In the genomic region with DNA sequence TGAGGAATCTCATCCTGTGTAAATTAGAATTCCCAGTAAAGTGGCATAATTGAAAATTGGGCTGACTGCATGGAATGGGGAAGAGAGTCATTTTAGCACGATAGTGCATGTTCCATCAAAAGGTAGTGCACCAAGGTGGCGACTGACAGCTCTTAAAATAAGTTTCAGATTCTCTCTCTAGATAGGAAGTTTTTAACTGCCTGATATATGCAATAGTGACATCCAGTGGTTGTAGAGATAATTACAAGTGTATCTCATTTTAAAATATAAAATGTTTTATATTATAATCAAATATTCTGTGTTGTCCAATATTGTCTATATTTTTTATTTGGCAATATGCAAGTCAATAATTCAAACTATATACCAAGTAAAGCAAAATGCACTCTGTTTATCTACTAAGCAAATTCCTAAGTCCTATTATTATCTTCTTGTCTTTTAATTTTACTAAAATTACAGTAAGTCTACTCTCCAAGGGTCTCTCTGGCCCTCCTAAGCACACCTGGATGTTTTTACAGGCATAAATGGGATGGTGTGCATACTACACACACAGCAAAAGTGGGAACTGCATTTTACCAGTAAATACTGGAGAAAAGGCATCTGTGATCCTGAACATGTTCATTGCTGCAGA, we compare ENCODE assay signal across 8 cellular contexts.
A peak's percentile ranks its signal among the peaks of the same experiment; 100 is the strongest.
DNase-seq lines count a peak whose midpoint lies in the region; ATAC-seq and TF ChIP-seq lines count a peak whose summit lies in the region.

No MANE protein-coding gene starts in this region.

- peaks cover 12% of the 10 kb centered on the region; the same call in 1 of the 2 replicates for H3K27me3 ChIP-seq in HCT116 (ENCODE audit: insufficient read depth, low read length)

- H3K27me3 Mint-ChIP-seq in activated CD4-positive, alpha-beta T cell treated with anti-CD3 and anti-CD28 coated beads for 36 hours: no peaks in the 10 kb centered on the region

- CTCF ChIA-PET in activated CD4-positive, alpha-beta T cell treated with anti-CD3 and anti-CD28 coated beads for 36 hours (lab: Charles Lee): interaction anchor here (0.6 to 2.8 kb wide), 14 partner anchors 10 to 531 kb away, joined by 3 to 14 read pairs (median 4); no protein-coding TSS in a partner anchor
- CTCF ChIA-PET in HCT116 (lab: Charles Lee): interaction anchor here (0.6 to 1.6 kb wide), 20 partner anchors 8 to 687 kb away, joined by 3 to 14 read pairs (median 4); no protein-coding TSS in a partner anchor

- peaks cover 14% of the 10 kb centered on the region for H3K4me1 Mint-ChIP-seq in activated CD4-positive, alpha-beta T cell treated with anti-CD3 and anti-CD28 coated beads for 36 hours

- H3K9me3 Mint-ChIP-seq in activated CD4-positive, alpha-beta T cell treated with anti-CD3 and anti-CD28 coated beads for 36 hours (ENCODE audit: low read depth): no peaks in the 10 kb centered on the region

- peak; percentile 70 for TF ChIP-seq RAD21 in HCT116 (IDR thresholded peaks at IDR 0.05; ENCODE audit: low read depth)

- DNase-seq in activated CD4-positive, alpha-beta T cell treated with anti-CD3 and anti-CD28 coated beads for 36 hours: peak; percentile 9
- no peak for DNase-seq in activated CD4-positive, alpha-beta T cell treated with anti-CD3 and anti-CD28 coated beads, Interleukin-2, amount 50 U/mL, for 1 hour
- DNase-seq in HCT116 (ENCODE audit: low read depth, low spot score) (peak; percentile 12), NCI-H526 treated with DMSO at 0.1 percent for 48 hours (lab: John Stamatoyannopoulos, UW) (peak; percentile 46), cardiac fibroblast (ENCODE audit: low read depth in 2 of 2) (peak; percentile 23 to 34), mucosa of descending colon (no peak)
- no peak for DNase-seq in stimulated activated CD4-positive, alpha-beta T cell treated with anti-CD3 and anti-CD28 coated beads, Interleukin-2, amount 100 ng/mL, for 48 hours
- no peak for DNase-seq in activated CD4-positive, alpha-beta T cell treated with anti-CD3 and anti-CD28 coated beads, Interleukin-2, amount 50 U/mL, for 4 hours

- no peaks in the 10 kb centered on the region for H3K4me1 ChIP-seq in HCT116 (ENCODE audit: control insufficient read depth in 1 of 2, insufficient read depth in 2 of 2, low read length in 2 of 2)
- no peaks in the 10 kb centered on the region for H3K4me1 ChIP-seq in mucosa of descending colon (ENCODE audit: low read depth)

- H3K4me3 ChIP-seq in HCT116 (replicated peaks in 1 of 2; ENCODE audit: low read depth in 1 of 2, low read length in 2 of 2): no peak overlapping the region
- H3K4me3 ChIP-seq in cardiac fibroblast (replicated peaks in 1 of 2; ENCODE audit: low read depth in 2 of 2, low read length in 2 of 2): no peak overlapping the region
- H3K4me3 ChIP-seq in mucosa of descending colon: no peak overlapping the region

- H3K4me3 Mint-ChIP-seq in activated CD4-positive, alpha-beta T cell treated with anti-CD3 and anti-CD28 coated beads for 36 hours: no peak overlapping the region

- H3K4me2 ChIP-seq in HCT116 (ENCODE audit: low read length): no peak overlapping the region

- H3K9me2 ChIP-seq in HCT116 (ENCODE audit: insufficient read depth): no peaks in the 10 kb centered on the region

- ATAC-seq in activated CD4-positive, alpha-beta T cell treated with anti-CD3 and anti-CD28 coated beads for 36 hours: peak; percentile 43
- ATAC-seq in HCT116: peak; percentile 69
- ATAC-seq in mucosa of descending colon: peak; percentile 65

- H3K36me3 Mint-ChIP-seq in activated CD4-positive, alpha-beta T cell treated with anti-CD3 and anti-CD28 coated beads for 36 hours (ENCODE audit: low read depth): no peaks in the 10 kb centered on the region

- intact Hi-C loops in activated CD4-positive, alpha-beta T cell treated with anti-CD3 and anti-CD28 coated beads for 36 hours (cut with DNase I, micrococcal nuclease): loop anchor here (1.0 to 5.0 kb wide), 6 partner anchors 163 to 688 kb away; partner anchors contain the start of gene HOXD8 (in 1 of the 2)
- intact Hi-C loops in HCT116 (cut with micrococcal nuclease): loop anchor here (2.0 to 10.0 kb wide), 3 partner anchors 332 to 688 kb away; no protein-coding TSS in a partner anchor
- intact Hi-C loops in mucosa of descending colon (cut with DNase I, micrococcal nuclease): loop anchor here (10.0 kb wide), 2 partner anchors 160 to 690 kb away; partner anchors contain the start of genes HOXD8 (in 1 of the 2) and HOXD9 (in 1 of the 2)

- H3K9ac ChIP-seq in HCT116 (ENCODE audit: low read length): no peak overlapping the region

- no peak overlapping the region for H3K27ac ChIP-seq in HCT116 (ENCODE audit: low read depth, low read length)

- RAD21 ChIA-PET in HCT116 (lab: Charles Lee; ENCODE audit: low non-redundant PET in 1 of 2, low total read pairs in 2 of 2, uncharacterized antibody in 2 of 2, unreplicated experiment in 2 of 2): interaction anchor here (0.7 to 1.1 kb wide), 2 partner anchors 14 to 161 kb away, joined by 3 read pairs; no protein-coding TSS in a partner anchor

- BruUV-seq in HCT116 (replicated peaks; lab: Mats Ljungman, UMichigan): no TSS peak

- H4K20me1 ChIP-seq in HCT116 (ENCODE audit: insufficient read depth): no peaks in the 10 kb centered on the region

- H3K79me2 ChIP-seq in HCT116 (ENCODE audit: insufficient read depth, low read length): no peaks in the 10 kb centered on the region

- H3K36me3 ChIP-seq in HCT116 (ENCODE audit: control insufficient read depth in 1 of 2, insufficient read depth in 2 of 2, low read length in 2 of 2) (no peaks in the 10 kb centered on the region), mucosa of descending colon (ENCODE audit: low read depth) (no peaks in the 10 kb centered on the region)

- no peak for TF ChIP-seq POLR2A in HCT116 (IDR thresholded peaks at IDR 0.05; ENCODE audit: borderline replicate concordance, extremely low read depth, insufficient read depth, insufficient read length)

- POLR2A ChIA-PET in activated CD4-positive, alpha-beta T cell treated with anti-CD3 and anti-CD28 coated beads for 36 hours (lab: Charles Lee): no interaction called here
- POLR2A ChIA-PET in HCT116 (lab: Charles Lee): no interaction called here

- no peak overlapping the region for H3K27ac Mint-ChIP-seq in activated CD4-positive, alpha-beta T cell treated with anti-CD3 and anti-CD28 coated beads for 36 hours

- H2AFZ ChIP-seq in HCT116 (ENCODE audit: low read depth, low read length, poor library complexity, severe bottlenecking): no peak overlapping the region

- H3K9me3 ChIP-seq in HCT116 (ENCODE audit: control insufficient read depth in 1 of 2, insufficient read depth in 1 of 2, low read depth in 1 of 2, low read length in 2 of 2) (no peaks in the 10 kb centered on the region), mucosa of descending colon (no peaks in the 10 kb centered on the region)

- peak; percentile 25 to 61 (median 40); a peak in 3 of 6 replicates for TF ChIP-seq CTCF in HCT116 (IDR thresholded peaks at IDR 0.05 in 2 of 3, conservative IDR thresholded peaks at IDR 0.05 in 1 of 3; ENCODE audit: borderline replicate concordance in 1 of 3, insufficient read depth in 1 of 3, low read depth in 2 of 3, low read length in 2 of 3)
- peak; percentile 31 for TF ChIP-seq CTCF in cardiac fibroblast (IDR thresholded peaks at IDR 0.05; ENCODE audit: low read depth, low read length)
- peak; percentile 41 for TF ChIP-seq CTCF in mucosa of descending colon (IDR thresholded peaks at IDR 0.05)

TF ChIP-seq in HCT116, 20 proteins besides CTCF, POLR2A, EP300 and RAD21:
- no peak for TF ChIP-seq YY1 (IDR thresholded peaks at IDR 0.05; ENCODE audit: extremely low read depth, insufficient replicate concordance, low read depth, low read length)
- TF ChIP-seq ZBTB33 (IDR thresholded peaks at IDR 0.05; ENCODE audit: extremely low read depth, insufficient replicate concordance, low read length): no peak
- TF ChIP-seq TCF7L2 (IDR thresholded peaks at IDR 0.05; ENCODE audit: borderline replicate concordance, extremely low read depth, insufficient read depth, insufficient read length): no peak
- no peak for TF ChIP-seq EZH2 (IDR thresholded peaks at IDR 0.05)
- TF ChIP-seq CEBPB (IDR thresholded peaks at IDR 0.05; ENCODE audit: low read depth): no peak
- TF ChIP-seq, protein P1, sequence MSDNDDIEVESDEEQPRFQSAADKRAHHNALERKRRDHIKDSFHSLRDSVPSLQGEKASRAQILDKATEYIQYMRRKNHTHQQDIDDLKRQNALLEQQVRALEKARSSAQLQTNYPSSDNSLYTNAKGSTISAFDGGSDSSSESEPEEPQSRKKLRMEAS (IDR thresholded peaks at IDR 0.05): no peak
- no peak for TF ChIP-seq ZNF274 (IDR thresholded peaks at IDR 0.05; ENCODE audit: low read depth, low read length)
- no peak for TF ChIP-seq JUND (IDR thresholded peaks at IDR 0.05)
- TF ChIP-seq EZH2phosphoT487 (IDR thresholded peaks at IDR 0.05; ENCODE audit: borderline replicate concordance): no peak
- TF ChIP-seq SRF (IDR thresholded peaks at IDR 0.05; ENCODE audit: low read depth): no peak

Comparison
In these comparisons a context has a peak if more than half of its experiments do, and no peak if none do; other contexts are left out.
1. DNase-seq: peak in activated CD4-positive, alpha-beta T cell treated with anti-CD3 and anti-CD28 coated beads for 36 hours (single experiment), HCT116 (single experiment), NCI-H526 treated with DMSO at 0.1 percent for 48 hours (single experiment) and cardiac fibroblast (2 of 2); none in activated CD4-positive, alpha-beta T cell treated with anti-CD3 and anti-CD28 coated beads, Interleukin-2, amount 50 U/mL, for 1 hour (single experiment), mucosa of descending colon (0 of 3), stimulated activated CD4-positive, alpha-beta T cell treated with anti-CD3 and anti-CD28 coated beads, Interleukin-2, amount 100 ng/mL, for 48 hours (0 of 2) and activated CD4-positive, alpha-beta T cell treated with anti-CD3 and anti-CD28 coated beads, Interleukin-2, amount 50 U/mL, for 4 hours (0 of 2).
2. Peak in every context shown above with its lines, with median percentiles within 50 percentile points of each other: ATAC-seq and CTCF ChIP-seq.